Comparison of ENCODE assay signal across 13 cellular contexts in the genomic region with DNA sequence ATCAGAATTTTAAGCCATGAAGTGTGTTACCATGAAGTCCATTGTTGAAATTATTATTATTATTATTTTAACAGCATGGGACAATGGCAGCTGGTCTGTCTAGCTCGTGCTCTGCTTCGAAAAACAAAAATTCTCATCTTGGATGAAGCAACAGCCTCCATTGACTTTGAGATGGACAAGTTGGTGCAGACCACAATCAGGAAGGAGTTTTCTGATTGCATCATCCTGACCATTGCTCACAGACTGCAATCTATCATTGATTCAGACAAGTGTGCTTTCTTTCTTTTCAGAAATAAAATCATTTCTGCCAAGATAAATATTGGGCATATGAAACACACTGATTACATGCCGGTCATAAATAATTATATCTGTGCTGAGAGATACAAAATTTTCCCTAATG. TPM values are rescaled to one million over a fixed set of nuclear protein-coding genes. Genes with fewer than 3 reads are reported as not detected.
A peak's percentile ranks its signal among the peaks of the same experiment; 100 is the strongest.
DNase-seq lines count a peak whose midpoint lies in the region; ATAC-seq and TF ChIP-seq lines count a peak whose summit lies in the region.
"Had no signal": no experiment of that assay in that cellular context is flagged by ENCODE, and none has a peak within 500 bp of the region (broad histone marks: within the 10 kb centered on the region; RNA-seq: fewer than 3 reads in every experiment).

No MANE protein-coding gene starts in this region.

- POLR2A ChIA-PET in IMR-90 (lab: Charles Lee; ENCODE audit: unreplicated experiment), result no interaction called here

- no peak overlapping the region for H3K4me3 Mint-ChIP-seq in stimulated activated memory B cell treated with anti-CD40 and anti-IgM and Interleukin-4, amounts not matched to agents 10 μg/mL and 1 μg/mL and 100 μg/mL, for 72 hours
- no peak overlapping the region for H3K4me3 Mint-ChIP-seq in nephron progenitor cell
- H3K4me3 Mint-ChIP-seq: memory B cell, nephron had no signal

- no peaks in the 10 kb centered on the region for H3K9me1 ChIP-seq in IMR-90 (ENCODE audit: insufficient read depth, low read length)

- H3K4me2 ChIP-seq in IMR-90 (ENCODE audit: low read depth, low read length), result no peak overlapping the region

- H3K4me3 ChIP-seq in IMR-90 (ENCODE audit: insufficient read depth, low read depth, low read length), result no peak overlapping the region
- H3K4me3 ChIP-seq in cardiac fibroblast (replicated peaks in 1 of 2; ENCODE audit: low read depth in 2 of 2, low read length in 2 of 2), result no peak overlapping the region
- H3K4me3 ChIP-seq: gastroesophageal sphincter had no signal

- dilution Hi-C loops in IMR-90 (cut with HindIII; ENCODE audit: low sequenced_read_pairs, unreplicated experiment), result no loop called here

- no peak for TF ChIP-seq RAD21 in IMR-90 (IDR thresholded peaks at IDR 0.05; ENCODE audit: low read length)

- no peak overlapping the region for H3K27ac Mint-ChIP-seq in stimulated activated memory B cell treated with anti-CD40 and anti-IgM and Interleukin-4, amounts not matched to agents 10 μg/mL and 1 μg/mL and 100 μg/mL, for 72 hours
- H3K27ac Mint-ChIP-seq in nephron progenitor cell, result no peak overlapping the region
- H3K27ac Mint-ChIP-seq: memory B cell had no signal

- no peak overlapping the region for H2BK5ac ChIP-seq in IMR-90 (ENCODE audit: low read depth, low read length, poor library complexity, severe bottlenecking)

- no peak overlapping the region for H2AFZ ChIP-seq in IMR-90 (replicated peaks; ENCODE audit: low read length, poor library complexity)

- in situ Hi-C loops in IMR-90 (cut with MboI; ENCODE audit: low sequenced_read_pairs), result no loop called here

- no TSS peak for BruUV-seq in IMR-90 (replicated peaks; lab: Mats Ljungman, UMichigan)

- H3K36me3 ChIP-seq in IMR-90 (ENCODE audit: control insufficient read depth, insufficient read depth, low read length), result no peaks in the 10 kb centered on the region
- H3K36me3 ChIP-seq: gastroesophageal sphincter had no signal

- no peaks in the 10 kb centered on the region for H3K9me3 ChIP-seq in IMR-90 (ENCODE audit: control insufficient read depth, insufficient read depth, low read length)
- H3K9me3 ChIP-seq: gastroesophageal sphincter had no signal

- no peak overlapping the region for H3K27ac ChIP-seq in IMR-90 (ENCODE audit: insufficient read depth, low read length)
- H3K27ac ChIP-seq: gastroesophageal sphincter had no signal

- H4K5ac ChIP-seq in IMR-90 (ENCODE audit: low read depth, low read length), result no peak overlapping the region

- peaks cover 10% of the 10 kb centered on the region for H3K27me3 Mint-ChIP-seq in stimulated activated memory B cell treated with anti-CD40 and anti-IgM and Interleukin-4, amounts not matched to agents 10 μg/mL and 1 μg/mL and 100 μg/mL, for 72 hours
- H3K27me3 Mint-ChIP-seq in nephron progenitor cell (ENCODE audit: low read depth, poor library complexity), result no peaks in the 10 kb centered on the region

- no peak overlapping the region for H3K56ac ChIP-seq in IMR-90 (ENCODE audit: extremely low read depth, insufficient read depth, low read length)

- no peak overlapping the region for H3K9ac ChIP-seq in IMR-90 (ENCODE audit: low read depth, low read length)

- no peaks in the 10 kb centered on the region for H3K36me3 Mint-ChIP-seq in stimulated activated memory B cell treated with anti-CD40 and anti-IgM and Interleukin-4, amounts not matched to agents 10 μg/mL and 1 μg/mL and 100 μg/mL, for 72 hours
- no peaks in the 10 kb centered on the region for H3K36me3 Mint-ChIP-seq in nephron progenitor cell (ENCODE audit: low read depth)
- H3K36me3 Mint-ChIP-seq: memory B cell had no signal

- H3K79me1 ChIP-seq in IMR-90 (ENCODE audit: low read depth in 1 of 2, low read length in 2 of 2), result no peaks in the 10 kb centered on the region

- no peak overlapping the region for H3K4ac ChIP-seq in IMR-90 (ENCODE audit: low read depth, low read length)

- no peaks in the 10 kb centered on the region for H3K9me3 Mint-ChIP-seq in stimulated activated memory B cell treated with anti-CD40 and anti-IgM and Interleukin-4, amounts not matched to agents 10 μg/mL and 1 μg/mL and 100 μg/mL, for 72 hours
- H3K9me3 Mint-ChIP-seq in nephron progenitor cell, result no peaks in the 10 kb centered on the region
- H3K9me3 Mint-ChIP-seq: memory B cell, nephron had no signal

- H2AK5ac ChIP-seq in IMR-90 (ENCODE audit: low read depth, low read length), result no peak overlapping the region

- TF ChIP-seq POLR2A in IMR-90 (IDR thresholded peaks at IDR 0.05; ENCODE audit: low read depth, low read length), result no peak

- WGBS in IMR-90 (ENCODE audit: extremely low coverage in 2 of 2, insufficient read length in 1 of 2), 2 experiments, result no CpG with 5 or more reads among the region's 3 CpGs

- no peak overlapping the region for H2BK15ac ChIP-seq in IMR-90 (ENCODE audit: low read depth, low read length)

- no peaks in the 10 kb centered on the region for H3K4me1 Mint-ChIP-seq in stimulated activated memory B cell treated with anti-CD40 and anti-IgM and Interleukin-4, amounts not matched to agents 10 μg/mL and 1 μg/mL and 100 μg/mL, for 72 hours
- H3K4me1 Mint-ChIP-seq in nephron progenitor cell, result no peaks in the 10 kb centered on the region
- H3K4me1 Mint-ChIP-seq: memory B cell had no signal

- H2BK120ac ChIP-seq in IMR-90 (ENCODE audit: low read depth, low read length), result no peak overlapping the region

- H2BK20ac ChIP-seq in IMR-90 (ENCODE audit: low read depth, low read length), result no peak overlapping the region

- CTCF ChIA-PET in IMR-90 (lab: Yijun Ruan, JAX), result no interaction called here

- TF ChIP-seq CTCF in IMR-90 (conservative IDR thresholded peaks at IDR 0.05; ENCODE audit: low read depth, low read length) (no peak), cardiac fibroblast (IDR thresholded peaks at IDR 0.05; ENCODE audit: low read depth, low read length) (no peak), nephron progenitor cell (IDR thresholded peaks at IDR 0.05) (no peak)

- no peaks in the 10 kb centered on the region for H3K27me3 ChIP-seq in IMR-90 (ENCODE audit: control insufficient read depth, insufficient read depth, low read length)
- H3K27me3 ChIP-seq: gastroesophageal sphincter had no signal

- no peak overlapping the region for H4K8ac ChIP-seq in IMR-90 (ENCODE audit: low read depth in 2 of 2, low read length in 2 of 2)

- intact Hi-C loops in IMR-90 (cut with micrococcal nuclease), result no loop called here

- H3K18ac ChIP-seq in IMR-90 (ENCODE audit: low read depth, low read length), result no peak overlapping the region

- no peak overlapping the region for H3K23ac ChIP-seq in IMR-90 (ENCODE audit: low read depth, low read length)

- no peak overlapping the region for H3K14ac ChIP-seq in IMR-90 (replicated peaks; ENCODE audit: low read depth, low read length)

- no peaks in the 10 kb centered on the region for H3K4me1 ChIP-seq in IMR-90 (ENCODE audit: control insufficient read depth, insufficient read depth, low read length)
- H3K4me1 ChIP-seq: gastroesophageal sphincter had no signal

- DNase-seq in IMR-90, result no peak
- peak; percentile 73 for DNase-seq in OCI-M1 (lab: John Stamatoyannopoulos, UW)
- peak; percentile 49 to 80 for DNase-seq in cardiac fibroblast (ENCODE audit: low read depth in 2 of 2)
- peak; percentile 36 to 64 for DNase-seq in lung microvascular endothelial cell (ENCODE audit: low read depth in 2 of 2)
- DNase-seq in nephron progenitor cell, result no peak
- DNase-seq: activated gamma-delta T cell treated with Interleukin-2 at 50 U/mL for 16 hours, NCI-H2171 treated with DMSO at 0.1 percent for 48 hours had no signal

- ATAC-seq in IMR-90 (ENCODE audit: low read depth) (no peak), HG03439 (IDR thresholded peaks at IDR 0.05; ENCODE audit: unreplicated experiment) (no peak), GM21576 (IDR thresholded peaks at IDR 0.05; ENCODE audit: unreplicated experiment) (no peak)
- no peak for ATAC-seq in stimulated activated memory B cell treated with anti-CD40 and anti-IgM and Interleukin-4, amounts not matched to agents 10 μg/mL and 1 μg/mL and 100 μg/mL, for 72 hours
- ATAC-seq: gastroesophageal sphincter had no signal

- H2AK9ac ChIP-seq in IMR-90 (replicated peaks; ENCODE audit: low read depth, low read length, poor library complexity), result no peak overlapping the region

- no peaks in the 10 kb centered on the region for H4K20me1 ChIP-seq in IMR-90 (ENCODE audit: insufficient read depth, low read length)

- no peak overlapping the region for H4K91ac ChIP-seq in IMR-90 (ENCODE audit: insufficient read depth, low read depth, low read length)

TF ChIP-seq in IMR-90, 13 proteins besides CTCF, POLR2A, EP300 and RAD21:
- peak; percentile 79 for TF ChIP-seq CEBPB (IDR thresholded peaks at IDR 0.05; ENCODE audit: low read depth, low read length)
- no peak for TF ChIP-seq ELK1 (IDR thresholded peaks at IDR 0.05; ENCODE audit: borderline replicate concordance, low read depth, low read length)
TF ChIP-seq in IMR-90: peak in this region for 1.

RNA-seq across cellular contexts. Expression of gene HSPA13, which starts 21.0 kb away (rescaled TPM):
- 43.7 and 68.9 TPM in 2 replicates for total RNA-seq in IMR-90 (2012; rRNA removed)
- polyA plus RNA-seq in IMR-90 (2012; rRNA removed), result 11.7 and 16.3 TPM in 2 replicates
- 1.8 and 2.8 TPM in 2 replicates for polyA plus RNA-seq in IMR-90 (2012; cell fraction: cytosol; rRNA removed)
- 0.47 and 5.5 TPM in 2 replicates for polyA plus RNA-seq in IMR-90 (2012; cell fraction: nucleus; rRNA removed; ENCODE audit: low replicate concordance)
- 29.6 and 38.3 TPM in 2 replicates for total RNA-seq in lung microvascular endothelial cell

Comparison
In these comparisons a context has a peak if more than half of its experiments do, and no peak if none do; other contexts are left out.
1. DNase-seq: peak in OCI-M1 (single experiment), cardiac fibroblast (2 of 2) and lung microvascular endothelial cell (2 of 2); none in IMR-90 (single experiment) and nephron progenitor cell (single experiment).